Comparison of ENCODE assay signal across 9 cellular contexts in the genomic region with DNA sequence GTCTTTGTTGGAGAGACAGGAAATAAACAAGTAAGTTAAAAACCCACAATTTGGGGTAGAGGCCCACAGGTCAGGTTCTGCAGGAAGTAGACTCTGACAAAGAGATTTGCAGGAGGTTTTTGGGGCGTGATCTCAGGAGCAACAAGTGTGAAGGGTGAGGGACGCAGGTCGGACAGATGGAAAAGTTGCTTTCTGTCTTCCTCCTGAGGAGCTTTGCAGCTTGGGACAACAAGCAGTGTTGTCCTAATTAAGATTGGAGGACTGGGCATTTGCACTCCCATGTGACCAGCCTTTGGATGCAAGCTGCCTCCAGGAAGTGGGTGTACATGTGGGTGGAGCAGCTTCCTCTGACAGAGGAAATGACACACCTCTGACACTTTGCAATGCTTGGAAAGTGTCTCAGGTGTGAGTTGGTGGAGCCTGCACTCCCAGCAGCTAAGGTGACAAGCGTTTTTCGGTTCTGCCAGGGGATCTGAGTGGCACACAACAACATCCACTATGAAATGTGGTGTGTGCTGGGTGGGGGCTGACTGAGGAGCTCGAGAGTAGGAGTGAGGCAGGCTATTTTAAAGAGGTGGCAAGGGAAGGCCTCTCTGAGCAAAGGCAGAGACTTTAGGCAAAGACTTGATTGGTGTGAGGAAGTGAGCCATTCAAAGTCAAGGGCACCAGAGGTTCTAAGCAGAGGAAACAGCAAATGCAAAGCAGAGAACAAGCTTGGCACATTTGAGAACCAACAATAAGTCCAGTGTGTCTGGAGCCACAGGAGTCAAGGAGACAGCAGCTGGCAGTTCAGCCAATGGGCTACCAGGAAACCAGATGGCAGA.
DNase-seq lines count a peak whose midpoint lies in the region; ATAC-seq, FAIRE-seq and TF ChIP-seq lines count a peak whose summit lies in the region.
"Had no signal": no experiment of that assay in that cellular context is flagged by ENCODE, and none has a peak within 500 bp of the region (broad histone marks: within the 10 kb centered on the region; RNA-seq: fewer than 3 reads in every experiment).

No MANE protein-coding gene starts in this region.

- H4K20me1 ChIP-seq in KMS-11 (ENCODE audit: insufficient read depth): no peaks in the 10 kb centered on the region

- peak; percentile 41 for ATAC-seq in lung (ENCODE audit: insufficient read depth, low FRiP score)

- no peak for TF ChIP-seq CTCF in KMS-11 (conservative IDR thresholded peaks at IDR 0.05; ENCODE audit: low read depth, low read length)
- TF ChIP-seq CTCF in lung (IDR thresholded peaks at IDR 0.05; ENCODE audit: control extremely low read depth, extremely low read depth): no peak
- TF ChIP-seq CTCF in GM13976 (IDR thresholded peaks at IDR 0.05; ENCODE audit: borderline replicate concordance, control extremely low read depth, extremely low read depth, insufficient read depth, missing control alignments): no peak

- H3K9ac ChIP-seq in KMS-11: no peak overlapping the region

- peak; percentile 95 for FAIRE-seq in GM12891 (lab: Jason Lieb, UNC)
- FAIRE-seq: colon had no signal

- H3K4me1 ChIP-seq in KMS-11 (ENCODE audit: low read depth, poor library complexity, severe bottlenecking) (no peaks in the 10 kb centered on the region), lung (ENCODE audit: control insufficient read depth in 2 of 2, insufficient read depth in 2 of 2, low read length in 2 of 2) (peaks cover 0 to 7% of the 10 kb centered on the region in 2 donors)

- no peak overlapping the region for H3K27ac ChIP-seq in KMS-11
- H3K27ac ChIP-seq in lung (ENCODE audit: low read depth in 1 of 2, low read length in 1 of 2): no peak overlapping the region

- H3K27me3 ChIP-seq in KMS-11 (ENCODE audit: insufficient read depth, low read depth) (no peaks in the 10 kb centered on the region), lung (ENCODE audit: control insufficient read depth, insufficient read depth) (no peaks in the 10 kb centered on the region)

- no peaks in the 10 kb centered on the region for H3K79me2 ChIP-seq in KMS-11 (ENCODE audit: insufficient read depth, low read depth)

- H3K9me3 ChIP-seq in lung (ENCODE audit: control insufficient read depth in 2 of 2, insufficient read depth in 1 of 2, low read length in 1 of 2): no peaks in the 10 kb centered on the region

- no peak for TF ChIP-seq POLR2A in GM12891 (IDR thresholded peaks at IDR 0.05; ENCODE audit: low read depth, low read length)

- H3K4me3 ChIP-seq in KMS-11 (IDR thresholded peaks at IDR 0.05; ENCODE audit: insufficient read depth, low read depth, low read length): no peak overlapping the region
- no peak overlapping the region for H3K4me3 ChIP-seq in lung

- H3K36me3 ChIP-seq in KMS-11 (ENCODE audit: insufficient read depth): no peaks in the 10 kb centered on the region
- no peaks in the 10 kb centered on the region for H3K36me3 ChIP-seq in lung (ENCODE audit: control insufficient read depth in 2 of 2, insufficient read depth in 2 of 2, low read length in 2 of 2)

- peak overlapping the region; percentile 44; the same call in 1 of the 2 replicates for H2AFZ ChIP-seq in KMS-11 (ENCODE audit: low read depth)

- no peak overlapping the region for H3K4me2 ChIP-seq in KMS-11

- DNase-seq in GM12891 (ENCODE audit: insufficient read length, low spot score): peak; percentile 29
- DNase-seq in activated T-cell treated with anti-CD3 and anti-CD28 coated beads, Interleukin-2, amount 50 U/mL, for 48 hours: peak; percentile 73 to 78
- DNase-seq in lung (ENCODE audit: low spot score): no peak
- peak; percentile 70 for DNase-seq in stimulated activated naive CD4-positive, alpha-beta T cell treated with Interleukin-2 at 50 U/mL for 16 hours (lab: John Stamatoyannopoulos, UW)
- DNase-seq in GM13976 (ENCODE audit: low spot score): no peak
- no peak for DNase-seq in ACHN
- no peak for DNase-seq in NCI-H2081 treated with DMSO at 0.1 percent for 48 hours (lab: John Stamatoyannopoulos, UW)

- 75 to 76% methylated on average over 6 of the region's 6 CpGs for WGBS in lung, 2 donors

- in situ Hi-C loops in GM13976 (cut with MboI; ENCODE audit: low sequenced_read_pairs, unreplicated experiment): no loop called here
- in situ Hi-C loops in ACHN (cut with HindIII; ENCODE audit: low pct_ligation_motif_present, low pct_unique_long_range_greater_than_20kb, low sequenced_read_pairs): no loop called here

TF ChIP-seq in GM12891, 5 proteins besides CTCF, POLR2A, EP300 and RAD21:
- TF ChIP-seq SPI1 (IDR thresholded peaks at IDR 0.05; ENCODE audit: low read depth, low read length): peak; percentile 63
- no peak for TF ChIP-seq PAX5 (IDR thresholded peaks at IDR 0.05; ENCODE audit: insufficient read depth, low read length, severe bottlenecking)

Comparison
In these comparisons a context has a peak if more than half of its experiments do, and no peak if none do; other contexts are left out.
1. DNase-seq: peak in GM12891 (single experiment), activated T-cell treated with anti-CD3 and anti-CD28 coated beads, Interleukin-2, amount 50 U/mL, for 48 hours (2 of 2) and stimulated activated naive CD4-positive, alpha-beta T cell treated with Interleukin-2 at 50 U/mL for 16 hours (single experiment); none in lung (single experiment), GM13976 (single experiment), ACHN (single experiment) and NCI-H2081 treated with DMSO at 0.1 percent for 48 hours (single experiment).